ENCODE assay signal across 18 cellular contexts in genomic region chr10:67608001-67608400, GRCh38.
"Had no signal": no experiment of that assay in that cellular context is flagged by ENCODE, and none has a peak within 500 bp of the region (broad histone marks: within the 10 kb centered on the region; RNA-seq: fewer than 3 reads in every experiment).

No MANE protein-coding gene starts in this region.

- H3K36me3 Mint-ChIP-seq: natural killer cell treated with Interleukin-12 subunit alpha and Interleukin-12 subunit beta and Interleukin-15 and Interleukin-18, amount 100 ng/mL, for 72 hours; neural progenitor cell had no signal

- ATAC-seq: left colon; natural killer cell treated with Interleukin-12 subunit alpha and Interleukin-12 subunit beta and Interleukin-15 and Interleukin-18, amount 100 ng/mL, for 72 hours; right cardiac atrium had no signal

- H3K9me3 Mint-ChIP-seq: endodermal cell; natural killer cell treated with Interleukin-12 subunit alpha and Interleukin-12 subunit beta and Interleukin-15 and Interleukin-18, amount 100 ng/mL, for 72 hours; neural progenitor cell had no signal

- H3K36me3 ChIP-seq: heart left ventricle, neural progenitor cell, ovary had no signal

- H3K27ac ChIP-seq: neural progenitor cell, ovary had no signal

- H3K27ac Mint-ChIP-seq: endodermal cell; natural killer cell treated with Interleukin-12 subunit alpha and Interleukin-12 subunit beta and Interleukin-15 and Interleukin-18, amount 100 ng/mL, for 72 hours; neural progenitor cell had no signal

- H3K9me3 ChIP-seq: heart left ventricle, ovary had no signal

- H3K4me3 Mint-ChIP-seq: endodermal cell; natural killer cell treated with Interleukin-12 subunit alpha and Interleukin-12 subunit beta and Interleukin-15 and Interleukin-18, amount 100 ng/mL, for 72 hours; neural progenitor cell had no signal

- H3K9ac ChIP-seq: neural progenitor cell had no signal

- H3K27me3 ChIP-seq: heart left ventricle, neural progenitor cell, ovary had no signal

- H3K4me3 ChIP-seq: heart left ventricle, lung, neural progenitor cell, ovary, smooth muscle cell had no signal

- DNase-seq: endodermal cell; foreskin melanocyte; heart left ventricle; hippocampal formation; left colon; left ventricle myocardium superior; mesenchymal stem cell; midbrain; nucleus accumbens; ovary; right cardiac atrium; stimulated activated CD4-positive, alpha-beta T cell treated with anti-CD3 and anti-CD28 coated beads, Interleukin-2, amount 100 ng/mL, for 48 hours; stimulated activated naive CD4-positive, alpha-beta T cell treated with Interleukin-2 at 50 U/mL for 16 hours; trophoblast cell had no signal
